Comparison of ENCODE assay signal across 17 cellular contexts in genomic region chr7:762891-763290, GRCh38.
DNase-seq lines count a peak whose midpoint lies in the region; ATAC-seq and TF ChIP-seq lines count a peak whose summit lies in the region.
"Had no signal": no experiment of that assay in that cellular context is flagged by ENCODE, and none has a peak within 500 bp of the region (broad histone marks: within the 10 kb centered on the region; RNA-seq: fewer than 3 reads in every experiment).

No MANE protein-coding gene starts in this region.

- ATAC-seq in GM21717 (IDR thresholded peaks at IDR 0.05; ENCODE audit: unreplicated experiment) (no peak), HG02623 (IDR thresholded peaks at IDR 0.05; ENCODE audit: unreplicated experiment) (no peak)

- 0 out of 2 replicates have a peak overlapping the region, but pooled peaks have one; percentile 9 for H3K27ac ChIP-seq in RWPE1
- H3K27ac ChIP-seq: HL-60 had no signal

- POLR2A ChIA-PET in RWPE1 (lab: Yijun Ruan, JAX; ENCODE audit: low non-redundant PET): interaction anchor here (0.6 kb wide), 1 partner anchor 20 kb away, joined by 3 read pairs; no protein-coding TSS in a partner anchor

- in situ Hi-C loops in KBM-7 (cut with MboI; ENCODE audit: low pct_unique_long_range_greater_than_20kb, low sequenced_read_pairs): no loop called here

- peak; percentile 52 to 54 for DNase-seq in NCI-H187 (lab: John Stamatoyannopoulos, UW)
- no peak for DNase-seq in NCI-H187 treated with DMSO at 0.1 percent for 48 hours (lab: John Stamatoyannopoulos, UW)
- peak; percentile 45 for DNase-seq in KBM-7
- DNase-seq in RWPE1 (ENCODE audit: low spot score): no peak
- peak; percentile 91 for DNase-seq in left kidney (ENCODE audit: low read depth, low spot score)
- DNase-seq in AML-193 (lab: John Stamatoyannopoulos, UW): no peak
- DNase-seq: ACHN; C1 segment of cervical spinal cord; Calu3; CD4-positive, alpha-beta T cell; DMS 273 treated with DMSO at 0.1 percent for 48 hours; EL; GOT3; H9 had no signal

- TF ChIP-seq CTCF in RWPE1 (conservative IDR thresholded peaks at IDR 0.05; ENCODE audit: low read depth): no peak

- CTCF ChIA-PET in RWPE1 (lab: Yijun Ruan, JAX): interaction anchor here (0.6 kb wide), 1 partner anchor 245 kb away, joined by 3 read pairs; no protein-coding TSS in a partner anchor

Comparison
In these comparisons a context has a peak if more than half of its experiments do, and no peak if none do; other contexts are left out.
1. DNase-seq: peak in NCI-H187 (2 of 2), KBM-7 (single experiment) and left kidney (single experiment); none in NCI-H187 treated with DMSO at 0.1 percent for 48 hours (single experiment), RWPE1 (single experiment) and AML-193 (0 of 2).